Comparison of ENCODE assay signal across 25 cellular contexts in the genomic region with DNA sequence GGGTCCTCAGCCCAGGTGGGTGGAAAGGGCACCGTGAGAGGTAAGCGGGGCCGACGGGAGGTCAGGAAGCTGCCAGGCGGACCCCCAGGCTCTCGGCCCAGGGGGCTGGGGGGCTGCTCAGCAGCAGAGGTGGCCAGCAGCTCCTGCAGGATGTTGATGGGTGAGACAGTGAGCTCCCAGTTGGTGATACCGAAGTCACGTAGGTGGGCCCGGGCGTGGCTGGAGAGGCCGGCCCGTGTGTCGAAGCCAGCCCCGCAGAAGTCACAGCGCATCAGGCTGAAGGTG. TPM values are rescaled to one million over a fixed set of nuclear protein-coding genes. Genes with fewer than 3 reads are reported as not detected.
"Had no signal": no experiment of that assay in that cellular context is flagged by ENCODE, and none has a peak within 500 bp of the region (broad histone marks: within the 10 kb centered on the region; RNA-seq: fewer than 3 reads in every experiment).

No MANE protein-coding gene starts in this region.

- H3K4me3 Mint-ChIP-seq: immature natural killer cell; stimulated activated memory B cell treated with anti-CD40 and anti-IgM and Interleukin-4, amounts not matched to agents 10 μg/mL and 1 μg/mL and 100 μg/mL, for 72 hours; stimulated activated naive CD8-positive, alpha-beta T cell treated with anti-CD3 and anti-CD28 coated beads, Interleukin-15, Interleukin-2, amounts not matched to agents 100 ng/mL and 50 ng/mL, for 24 hours; type B pancreatic cell had no signal

- H3K4me3 ChIP-seq: gastrocnemius medialis, left ventricle myocardium inferior, lung, pancreas, right lobe of liver had no signal

- ATAC-seq: gastrocnemius medialis; left cardiac atrium; pancreas; right lobe of liver; stimulated activated memory B cell treated with anti-CD40 and anti-IgM and Interleukin-4, amounts not matched to agents 10 μg/mL and 1 μg/mL and 100 μg/mL, for 72 hours had no signal

- H3K27me3 Mint-ChIP-seq: naive B cell; progenitor cell of endocrine pancreas; stimulated activated memory B cell treated with anti-CD40 and anti-IgM and Interleukin-4, amounts not matched to agents 10 μg/mL and 1 μg/mL and 100 μg/mL, for 72 hours; stimulated activated naive CD8-positive, alpha-beta T cell treated with anti-CD3 and anti-CD28 coated beads, Interleukin-15, Interleukin-2, amounts not matched to agents 100 ng/mL and 50 ng/mL, for 24 hours; type B pancreatic cell had no signal

- H3K27ac ChIP-seq: gastrocnemius medialis, left ventricle myocardium inferior, pancreas, right lobe of liver had no signal

- DNase-seq: cerebellar nuclear complex; dermis blood vessel endothelial cell; effector CD4-positive, alpha-beta T cell; gastrocnemius medialis; immature natural killer cell; left cardiac atrium; left ventricle myocardium inferior; mesendoderm; naive B cell; occipital lobe; pancreas; right lobe of liver; stimulated activated CD4-positive, alpha-beta T cell treated with anti-CD3 and anti-CD28 coated beads, Interleukin-4, amount 100 ng/mL, for 1 hour; stimulated activated CD8-positive, alpha-beta memory T cell treated with anti-CD3 and anti-CD28 coated beads, Interleukin-4, amount 100 ng/mL, for 48 hours; substantia nigra had no signal

- H3K9me3 Mint-ChIP-seq: immature natural killer cell; naive B cell; nephron; stimulated activated memory B cell treated with anti-CD40 and anti-IgM and Interleukin-4, amounts not matched to agents 10 μg/mL and 1 μg/mL and 100 μg/mL, for 72 hours; stimulated activated naive CD8-positive, alpha-beta T cell treated with anti-CD3 and anti-CD28 coated beads, Interleukin-15, Interleukin-2, amounts not matched to agents 100 ng/mL and 50 ng/mL, for 24 hours; type B pancreatic cell had no signal

- FAIRE-seq: colon, keratinocyte, pancreas, urothelium cell line had no signal

- H3K9me3 ChIP-seq: gastrocnemius medialis, left ventricle myocardium inferior, pancreas, right lobe of liver had no signal

- H3K36me3 ChIP-seq: pancreas, right lobe of liver had no signal

- H3K27ac Mint-ChIP-seq: immature natural killer cell; nephron; progenitor cell of endocrine pancreas; stimulated activated memory B cell treated with anti-CD40 and anti-IgM and Interleukin-4, amounts not matched to agents 10 μg/mL and 1 μg/mL and 100 μg/mL, for 72 hours; stimulated activated naive CD8-positive, alpha-beta T cell treated with anti-CD3 and anti-CD28 coated beads, Interleukin-15, Interleukin-2, amounts not matched to agents 100 ng/mL and 50 ng/mL, for 24 hours; type B pancreatic cell had no signal

- H3K27me3 ChIP-seq: gastrocnemius medialis, pancreas, right lobe of liver had no signal

- H3K36me3 Mint-ChIP-seq: immature natural killer cell; naive B cell; stimulated activated memory B cell treated with anti-CD40 and anti-IgM and Interleukin-4, amounts not matched to agents 10 μg/mL and 1 μg/mL and 100 μg/mL, for 72 hours; type B pancreatic cell had no signal

RNA-seq across cellular contexts. Expression of gene RASAL3, which starts 27.6 kb away (rescaled TPM):
- total RNA-seq: fibroblast of villous mesenchyme, progenitor cell of endocrine pancreas had no signal
- polyA plus RNA-seq: keratinocyte had no signal

RNA-seq across cellular contexts. Expression of gene PGLYRP2, which starts 42.5 kb away (rescaled TPM):
- total RNA-seq: dermis blood vessel endothelial cell, fibroblast of villous mesenchyme, gastrocnemius medialis, left cardiac atrium, left ventricle myocardium inferior, lung, occipital lobe, progenitor cell of endocrine pancreas had no signal
- polyA plus RNA-seq: keratinocyte, pancreas had no signal
